Comparison of ENCODE assay signal across 11 cellular contexts in genomic region chr3:37241880-37242279, GRCh38. TPM values are rescaled to one million over a fixed set of nuclear protein-coding genes. Genes with fewer than 3 reads are reported as not detected.
DNase-seq lines count a peak whose midpoint lies in the region; ATAC-seq, FAIRE-seq and TF ChIP-seq lines count a peak whose summit lies in the region.
"Had no signal": no experiment of that assay in that cellular context is flagged by ENCODE, and none has a peak within 500 bp of the region (broad histone marks: within the 10 kb centered on the region; RNA-seq: fewer than 3 reads in every experiment).

No MANE protein-coding gene starts in this region.

- DNase-seq in DMS 273 (lab: John Stamatoyannopoulos, UW; ENCODE audit: unreplicated experiment) (peak; percentile 18), DMS 273 treated with DMSO at 0.1 percent for 48 hours (lab: John Stamatoyannopoulos, UW) (no peak), astrocyte (ENCODE audit: low read depth) (no peak), neural crest cell (ENCODE audit: low read depth, low spot score) (no peak), HAP-1 (ENCODE audit: low spot score in 2 of 2) (no peak), NCI-H1048 (lab: John Stamatoyannopoulos, UW) (no peak)
- no peak for DNase-seq in Jurkat, Clone E6-1 (ENCODE audit: low read depth, low spot score)
- DNase-seq: NCI-H1694, SIG-M5 had no signal

- H3K4me1 ChIP-seq in astrocyte (ENCODE audit: insufficient read depth, low read length), result peaks cover 8% of the 10 kb centered on the region
- H3K4me1 ChIP-seq in HAP-1, result peaks cover 14% of the 10 kb centered on the region

- H3K79me2 ChIP-seq in astrocyte (ENCODE audit: insufficient read depth, low read length), result peaks cover 45% of the 10 kb centered on the region

- TF ChIP-seq CTCF in astrocyte (IDR thresholded peaks at IDR 0.05; ENCODE audit: insufficient read depth, low read depth, low read length), result no peak
- no peak for TF ChIP-seq CTCF in neural crest cell (conservative IDR thresholded peaks at IDR 0.05)

- H3K27me3 Mint-ChIP-seq in astrocyte (ENCODE audit: low read depth, unreplicated experiment) (no peaks in the 10 kb centered on the region), neural crest cell (ENCODE audit: low read depth) (no peaks in the 10 kb centered on the region)

- no peak overlapping the region for H3K27ac Mint-ChIP-seq in astrocyte (ENCODE audit: unreplicated experiment)
- H3K27ac Mint-ChIP-seq in neural crest cell (ENCODE audit: unreplicated experiment), result peak overlapping the region; percentile 72

- peak overlapping the region; percentile 97 for H3K4me3 ChIP-seq in Jurkat, Clone E6-1 (ENCODE audit: low read length)
- H3K4me3 ChIP-seq in astrocyte (ENCODE audit: insufficient read depth, low read depth, low read length) (no peak overlapping the region), HAP-1 (no peak overlapping the region)

- no peak for FAIRE-seq in astrocyte (lab: Jason Lieb, UNC)

- no peak overlapping the region for H3K27ac ChIP-seq in astrocyte (ENCODE audit: low read depth, low read length)

- H3K4me2 ChIP-seq in astrocyte (ENCODE audit: low read length), result peak overlapping the region; percentile 92

- no peak overlapping the region for H2AFZ ChIP-seq in astrocyte (ENCODE audit: low read depth, low read length)

- H3K36me3 Mint-ChIP-seq in astrocyte (ENCODE audit: low read depth, unreplicated experiment) (no peaks in the 10 kb centered on the region), neural crest cell (ENCODE audit: low read depth) (no peaks in the 10 kb centered on the region)

- no peaks in the 10 kb centered on the region for H3K9me3 ChIP-seq in astrocyte (ENCODE audit: insufficient read depth, low read depth, low read length)
- no peaks in the 10 kb centered on the region for H3K9me3 ChIP-seq in HAP-1
- H3K9me3 ChIP-seq: right atrium auricular region had no signal

- no peaks in the 10 kb centered on the region for H3K36me3 ChIP-seq in astrocyte (ENCODE audit: insufficient read depth, low read length)
- no peaks in the 10 kb centered on the region for H3K36me3 ChIP-seq in HAP-1 (replicated peaks)
- H3K36me3 ChIP-seq: right atrium auricular region had no signal

- no peak overlapping the region for H3K9ac ChIP-seq in astrocyte (ENCODE audit: low read length)

- no peaks in the 10 kb centered on the region for H3K27me3 ChIP-seq in astrocyte (ENCODE audit: insufficient read depth, low read length)
- no peaks in the 10 kb centered on the region for H3K27me3 ChIP-seq in HAP-1 (ENCODE audit: low read depth)
- H3K27me3 ChIP-seq: right atrium auricular region had no signal

- H3K9me3 Mint-ChIP-seq in astrocyte (ENCODE audit: unreplicated experiment) (no peaks in the 10 kb centered on the region), neural crest cell (no peaks in the 10 kb centered on the region)

- H3K4me1 Mint-ChIP-seq in astrocyte (ENCODE audit: low read depth, unreplicated experiment) (peaks cover 18% of the 10 kb centered on the region), neural crest cell (peaks cover 27% of the 10 kb centered on the region)

- H3K4me3 Mint-ChIP-seq in astrocyte (ENCODE audit: unreplicated experiment) (peak overlapping the region; percentile 99), neural crest cell (peak overlapping the region; percentile 96)

- in situ Hi-C loops in HAP-1 (cut with MboI; ENCODE audit: low sequenced_read_pairs), result no loop called here

- peaks cover 26% of the 10 kb centered on the region for H4K20me1 ChIP-seq in astrocyte (ENCODE audit: insufficient read depth, low read length)

- no peak for ATAC-seq in HG02970 (IDR thresholded peaks at IDR 0.05; ENCODE audit: low FRiP score, unreplicated experiment)

RNA-seq across cellular contexts. Expression of gene GOLGA4, which starts 1.2 kb away (rescaled TPM):
- 15.7 TPM for polyA plus RNA-seq in Jurkat, Clone E6-1 (2012; ENCODE audit: insufficient read depth, insufficient read length)
- 69.0 and 73.1 TPM in 2 replicates for total RNA-seq in astrocyte
- 39.0 and 44.0 TPM in 2 replicates for total RNA-seq in neural crest cell
